24 cellular contexts compared by ENCODE assay signal in genomic region chr6:16706029-16706428, GRCh38. TPM values are rescaled to one million over a fixed set of nuclear protein-coding genes. Genes with fewer than 3 reads are reported as not detected.
DNase-seq lines count a peak whose midpoint lies in the region; ATAC-seq, FAIRE-seq and TF ChIP-seq lines count a peak whose summit lies in the region.
"Had no signal": no experiment of that assay in that cellular context is flagged by ENCODE, and none has a peak within 500 bp of the region (broad histone marks: within the 10 kb centered on the region; RNA-seq: fewer than 3 reads in every experiment).

No MANE protein-coding gene starts in this region.

- no peak overlapping the region for H3K27ac ChIP-seq in IMR-90 (ENCODE audit: insufficient read depth, low read length)
- H3K27ac ChIP-seq in right lobe of liver: no peak overlapping the region

- CTCF ChIA-PET in IMR-90 (lab: Yijun Ruan, JAX): no interaction called here

- H3K4me1 ChIP-seq in IMR-90 (ENCODE audit: control insufficient read depth, insufficient read depth, low read length): peaks cover 7% of the 10 kb centered on the region
- peaks cover 0 to 5% (median 0%) of the 10 kb centered on the region in 4 donors for H3K4me1 ChIP-seq in right lobe of liver

- intact Hi-C loops in IMR-90 (cut with micrococcal nuclease): no loop called here
- intact Hi-C loops in right lobe of liver (cut with DNase I): no loop called here

- no peak overlapping the region for H3K14ac ChIP-seq in IMR-90 (replicated peaks; ENCODE audit: low read depth, low read length)

- no peak overlapping the region for H3K56ac ChIP-seq in IMR-90 (ENCODE audit: extremely low read depth, insufficient read depth, low read length)

- peak overlapping the region; percentile 39 for H3K4me3 Mint-ChIP-seq in central memory CD8-positive, alpha-beta T cell
- H3K4me3 Mint-ChIP-seq: nephron had no signal

- H3K27me3 Mint-ChIP-seq in central memory CD8-positive, alpha-beta T cell: no peaks in the 10 kb centered on the region

- peak; percentile 51 for FAIRE-seq in GM12891 (lab: Jason Lieb, UNC)
- FAIRE-seq: endometrium, GM19239 had no signal

- in situ Hi-C loops in IMR-90 (cut with MboI; ENCODE audit: low sequenced_read_pairs): no loop called here

- no peak for TF ChIP-seq POLR2A in GM12891 (IDR thresholded peaks at IDR 0.05; ENCODE audit: low read depth, low read length)
- TF ChIP-seq POLR2A in IMR-90 (IDR thresholded peaks at IDR 0.05; ENCODE audit: low read depth, low read length): no peak
- TF ChIP-seq POLR2A in right lobe of liver (IDR thresholded peaks at IDR 0.05): no peak

- H3K27ac Mint-ChIP-seq in central memory CD8-positive, alpha-beta T cell (ENCODE audit: low read depth): peak overlapping the region; percentile 61
- H3K27ac Mint-ChIP-seq: IgD-negative memory B cell had no signal

- DNase-seq in GM12891 (ENCODE audit: insufficient read length, low spot score) (no peak), IMR-90 (no peak), right lobe of liver (no peak), LoVo (ENCODE audit: low spot score) (no peak)
- no peak for DNase-seq in central memory CD8-positive, alpha-beta T cell (ENCODE audit: low spot score in 2 of 2)
- DNase-seq in stimulated activated CD4-positive, alpha-beta T cell treated with anti-CD3 and anti-CD28 coated beads, Interleukin-4, amount 100 ng/mL, for 24 hours: no peak
- DNase-seq: activated CD8-positive, alpha-beta memory T cell treated with anti-CD3 and anti-CD28 coated beads, Interleukin-2, amount 50 U/mL, for 4 hours; activated naive CD4-positive, alpha-beta T cell treated with Interleukin-2 at 50 U/mL for 16 hours; Calu3; EL; H7; hippocampal formation; mesenchymal stem cell; NCI-H1694 treated with DMSO at 0.1 percent for 48 hours; NCI-H226; stimulated activated CD4-positive, alpha-beta T cell treated with anti-CD3 and anti-CD28 coated beads, Interleukin-2, amount 100 ng/mL, for 48 hours; T-helper 9 cell had no signal

- peaks cover 26 to 39% of the 10 kb centered on the region in 2 experiments for H3K79me1 ChIP-seq in IMR-90 (ENCODE audit: low read depth in 1 of 2, low read length in 2 of 2)

- H3K4me3 ChIP-seq in IMR-90 (ENCODE audit: insufficient read depth, low read depth, low read length) (no peak overlapping the region), right lobe of liver (no peak overlapping the region)
- H3K4me3 ChIP-seq: ascending aorta had no signal

- TF ChIP-seq CTCF in IMR-90 (conservative IDR thresholded peaks at IDR 0.05; ENCODE audit: low read depth, low read length) (no peak), right lobe of liver (IDR thresholded peaks at IDR 0.05) (no peak)

- H2BK20ac ChIP-seq in IMR-90 (ENCODE audit: low read depth, low read length): no peak overlapping the region

- no peak for TF ChIP-seq RAD21 in IMR-90 (IDR thresholded peaks at IDR 0.05; ENCODE audit: low read length)

- H3K9ac ChIP-seq in IMR-90 (ENCODE audit: low read depth, low read length): no peak overlapping the region

- no peak overlapping the region for H3K23ac ChIP-seq in IMR-90 (ENCODE audit: low read depth, low read length)

- no peak overlapping the region for H2AK9ac ChIP-seq in IMR-90 (replicated peaks; ENCODE audit: low read depth, low read length, poor library complexity)

- H3K27me3 ChIP-seq in IMR-90 (ENCODE audit: control insufficient read depth, insufficient read depth, low read length) (no peaks in the 10 kb centered on the region), right lobe of liver (no peaks in the 10 kb centered on the region)
- H3K27me3 ChIP-seq: ascending aorta had no signal

- WGBS in IMR-90 (ENCODE audit: extremely low coverage in 2 of 2, insufficient read length in 1 of 2), 2 experiments: no CpG with 5 or more reads among the region's 4 CpGs
- WGBS in right lobe of liver (ENCODE audit: insufficient coverage, low coverage, low lambda C conversion rate, missing lambda C conversion rate): 80% methylated on average over 4 of the region's 4 CpGs

- no peak overlapping the region for H2BK120ac ChIP-seq in IMR-90 (ENCODE audit: low read depth, low read length)

- H2BK15ac ChIP-seq in IMR-90 (ENCODE audit: low read depth, low read length): no peak overlapping the region

- no TSS peak for BruUV-seq in IMR-90 (replicated peaks; lab: Mats Ljungman, UMichigan)

- H3K9me3 ChIP-seq in IMR-90 (ENCODE audit: control insufficient read depth, insufficient read depth, low read length): no peaks in the 10 kb centered on the region
- no peaks in the 10 kb centered on the region for H3K9me3 ChIP-seq in right lobe of liver
- H3K9me3 ChIP-seq: ascending aorta had no signal

- H3K36me3 ChIP-seq in IMR-90 (ENCODE audit: control insufficient read depth, insufficient read depth, low read length) (no peaks in the 10 kb centered on the region), right lobe of liver (no peaks in the 10 kb centered on the region)
- H3K36me3 ChIP-seq: ascending aorta had no signal

- H3K4me1 Mint-ChIP-seq in central memory CD8-positive, alpha-beta T cell: peaks cover 54% of the 10 kb centered on the region

- no peaks in the 10 kb centered on the region for H3K9me3 Mint-ChIP-seq in central memory CD8-positive, alpha-beta T cell

- H3K9me1 ChIP-seq in IMR-90 (ENCODE audit: insufficient read depth, low read length): peaks cover 12% of the 10 kb centered on the region

- H3K36me3 Mint-ChIP-seq in central memory CD8-positive, alpha-beta T cell (ENCODE audit: insufficient read depth): no peaks in the 10 kb centered on the region

- H4K5ac ChIP-seq in IMR-90 (ENCODE audit: low read depth, low read length): no peak overlapping the region

- dilution Hi-C loops in IMR-90 (cut with HindIII; ENCODE audit: low sequenced_read_pairs, unreplicated experiment): no loop called here

- no peak overlapping the region for H3K4me2 ChIP-seq in IMR-90 (ENCODE audit: low read depth, low read length)

- H4K20me1 ChIP-seq in IMR-90 (ENCODE audit: insufficient read depth, low read length): peaks cover 14% of the 10 kb centered on the region

- no peak overlapping the region for H4K91ac ChIP-seq in IMR-90 (ENCODE audit: insufficient read depth, low read depth, low read length)

- H3K4ac ChIP-seq in IMR-90 (ENCODE audit: low read depth, low read length): no peak overlapping the region

- H4K8ac ChIP-seq in IMR-90 (ENCODE audit: low read depth in 2 of 2, low read length in 2 of 2): no peak overlapping the region

- POLR2A ChIA-PET in IMR-90 (lab: Charles Lee; ENCODE audit: unreplicated experiment): no interaction called here

- ATAC-seq in IMR-90 (ENCODE audit: low read depth): no peak
- ATAC-seq in central memory CD8-positive, alpha-beta T cell (replicated peaks; ENCODE audit: extremely low read depth, poor library complexity, severe bottlenecking): no peak
- peak in 3 of 4 donors; percentile 28 to 75 (median 56) for ATAC-seq in right lobe of liver
- ATAC-seq in HG03521 (IDR thresholded peaks at IDR 0.05; ENCODE audit: unreplicated experiment): no peak
- ATAC-seq in GM21526 (IDR thresholded peaks at IDR 0.05; ENCODE audit: low FRiP score, unreplicated experiment): no peak

- H3K18ac ChIP-seq in IMR-90 (ENCODE audit: low read depth, low read length): no peak overlapping the region

- H2BK5ac ChIP-seq in IMR-90 (ENCODE audit: low read depth, low read length, poor library complexity, severe bottlenecking): no peak overlapping the region

- H2AK5ac ChIP-seq in IMR-90 (ENCODE audit: low read depth, low read length): peak overlapping the region; percentile 6; the same call in 1 of the 2 replicates

- H2AFZ ChIP-seq in IMR-90 (replicated peaks; ENCODE audit: low read length, poor library complexity): no peak overlapping the region

TF ChIP-seq in GM12891, 5 proteins besides CTCF, POLR2A, EP300 and RAD21:
- TF ChIP-seq POU2F2 (IDR thresholded peaks at IDR 0.05; ENCODE audit: low read depth, low read length) (no peak), POLR2AphosphoS5 (IDR thresholded peaks at IDR 0.05; ENCODE audit: low read depth, low read length) (no peak), PAX5 (IDR thresholded peaks at IDR 0.05; ENCODE audit: insufficient read depth, low read length, severe bottlenecking) (no peak), SPI1 (IDR thresholded peaks at IDR 0.05; ENCODE audit: low read depth, low read length) (no peak), TAF1 (IDR thresholded peaks at IDR 0.05; ENCODE audit: low read depth, low read length) (no peak)

TF ChIP-seq in IMR-90, 13 proteins besides CTCF, POLR2A, EP300 and RAD21 (continues in another document):
- TF ChIP-seq RFX5 (IDR thresholded peaks at IDR 0.05; ENCODE audit: low read depth, low read length): no peak
- TF ChIP-seq USF2 (IDR thresholded peaks at IDR 0.05; ENCODE audit: low read depth, low read length): no peak
- TF ChIP-seq CHD1 (IDR thresholded peaks at IDR 0.05; ENCODE audit: low read depth, low read length): no peak
- TF ChIP-seq MXI1 (IDR thresholded peaks at IDR 0.05; ENCODE audit: borderline replicate concordance, low read depth, low read length): no peak
- no peak for TF ChIP-seq MAZ (IDR thresholded peaks at IDR 0.05; ENCODE audit: borderline replicate concordance, low read depth, low read length)
- no peak for TF ChIP-seq RCOR1 (IDR thresholded peaks at IDR 0.05; ENCODE audit: insufficient replicate concordance, low read length)
- TF ChIP-seq BHLHE40 (IDR thresholded peaks at IDR 0.05; ENCODE audit: low read depth, low read length): no peak
- TF ChIP-seq NFE2L2 (IDR thresholded peaks at IDR 0.05; ENCODE audit: low read depth, low read length): no peak
- TF ChIP-seq CEBPB (IDR thresholded peaks at IDR 0.05; ENCODE audit: low read depth, low read length): no peak

RNA-seq across cellular contexts. Expression of gene ATXN1, which starts 55.2 kb away (rescaled TPM):
- polyA plus RNA-seq in GM12891 (2012; ENCODE audit: low read depth, missing spikeins): 14.3 TPM
- total RNA-seq in IMR-90 (2012; rRNA removed) (11.1 and 13.9 TPM in 2 replicates), right lobe of liver (10 to 100 TPM; 23.2 to 28.7 (median 25.0) TPM)
- 7.3 and 9.7 TPM in 2 replicates for polyA plus RNA-seq in IMR-90 (2012; rRNA removed)
- 3.4 and 8.9 TPM in 2 replicates for polyA plus RNA-seq in IMR-90 (2012; cell fraction: cytosol; rRNA removed)
- 20.5 and 29.3 TPM in 2 replicates for polyA plus RNA-seq in IMR-90 (2012; cell fraction: nucleus; rRNA removed; ENCODE audit: low replicate concordance)

Comparison
In these comparisons a context has a peak if more than half of its experiments do, and no peak if none do; other contexts are left out.
1. ATAC-seq: peak in right lobe of liver (3 of 4); none in IMR-90 (single experiment), central memory CD8-positive, alpha-beta T cell (single experiment), HG03521 (single experiment) and GM21526 (single experiment).